In genomic region chr19:38711726-38712153, GRCh38 we compare ENCODE assay signal across 12 cellular contexts. TPM values are rescaled to one million over a fixed set of nuclear protein-coding genes. Genes with fewer than 3 reads are reported as not detected.
A peak's percentile ranks its signal among the peaks of the same experiment; 100 is the strongest.
DNase-seq lines count a peak whose midpoint lies in the region; ATAC-seq and TF ChIP-seq lines count a peak whose summit lies in the region.
"Had no signal": no experiment of that assay in that cellular context is flagged by ENCODE, and none has a peak within 500 bp of the region (broad histone marks: within the 10 kb centered on the region; RNA-seq: fewer than 3 reads in every experiment).

No MANE protein-coding gene starts in this region.

- DNase-seq in HS-5 (ENCODE audit: low read depth) (peak; percentile 47), mammary epithelial cell (peak; percentile 83), left lobe of liver (ENCODE audit: low spot score) (peak; percentile 70), testis (peak; percentile 78), dedifferentiated amniotic fluid mesenchymal stem cell (ENCODE audit: extremely low spot score) (no peak)
- no peak for DNase-seq in activated naive CD4-positive, alpha-beta T cell treated with Interleukin-2 at 50 U/mL for 16 hours
- DNase-seq in stimulated activated CD4-positive, alpha-beta T cell treated with anti-CD3 and anti-CD28 coated beads, Interleukin-2, amount 100 ng/mL, for 24 hours, result no peak
- DNase-seq: cortex of kidney, NCI-H187 treated with DMSO at 0.1 percent for 48 hours had no signal

- CTCF ChIA-PET in mammary epithelial cell (lab: Charles Lee; ENCODE audit: low non-redundant PET), result interaction anchor here (0.6 kb wide), 1 partner anchor 119 kb away, joined by 3 read pairs; no protein-coding TSS in a partner anchor

- ATAC-seq in left lobe of liver (peak; percentile 11), GM19023 (IDR thresholded peaks at IDR 0.05; ENCODE audit: unreplicated experiment) (no peak)
- ATAC-seq: activated CD4-positive, CD25-positive, alpha-beta regulatory T cell treated with anti-CD3 and anti-CD28 coated beads, Interleukin-2, amount 50 U/mL, for 24 hours; GM12878 had no signal

- no peak overlapping the region for H3K4me2 ChIP-seq in mammary epithelial cell (ENCODE audit: insufficient read depth, low read depth, low read length)

- H4K20me1 ChIP-seq in mammary epithelial cell (ENCODE audit: insufficient read depth, low read length), result no peaks in the 10 kb centered on the region

- H3K4me3 ChIP-seq in mammary epithelial cell (replicated peaks in 1 of 3; ENCODE audit: insufficient read depth in 1 of 3, low read depth in 2 of 3, low read length in 3 of 3) (no peak overlapping the region), testis (no peak overlapping the region)
- H3K4me3 ChIP-seq: GM12878 had no signal

- no peak overlapping the region for H3K9ac ChIP-seq in mammary epithelial cell (ENCODE audit: insufficient read depth, low read length)

- dilution Hi-C loops in mammary epithelial cell (cut with HindIII; ENCODE audit: low sequenced_read_pairs), result loop anchor here (5.0 kb wide), 2 partner anchors 54 to 61 kb away; partner anchors contain the start of gene LGALS7

- H3K27me3 ChIP-seq in mammary epithelial cell (ENCODE audit: insufficient read depth, low read length) (no peaks in the 10 kb centered on the region), testis (no peaks in the 10 kb centered on the region)

- no peaks in the 10 kb centered on the region for H3K9me3 ChIP-seq in mammary epithelial cell (replicated peaks; ENCODE audit: insufficient read depth, low read length)
- no peaks in the 10 kb centered on the region for H3K9me3 ChIP-seq in testis

- no peak for TF ChIP-seq POLR2A in testis (IDR thresholded peaks at IDR 0.05)

- no peak overlapping the region for H2AFZ ChIP-seq in mammary epithelial cell (ENCODE audit: low read depth, low read length)

- H3K4me1 ChIP-seq in mammary epithelial cell (ENCODE audit: insufficient read depth, low read length) (peaks cover 52% of the 10 kb centered on the region), testis (peaks cover 44% of the 10 kb centered on the region)

- peak in 1 of 2 donors; percentile 9 for TF ChIP-seq CTCF in mammary epithelial cell (conservative IDR thresholded peaks at IDR 0.05 in 1 of 2, IDR thresholded peaks at IDR 0.05 in 1 of 2; ENCODE audit: extremely low read depth in 1 of 2, insufficient read depth in 1 of 2, low read depth in 1 of 2, low read length in 2 of 2)
- TF ChIP-seq CTCF in testis (IDR thresholded peaks at IDR 0.05), result no peak

- peaks cover 50% of the 10 kb centered on the region for H3K36me3 ChIP-seq in mammary epithelial cell (ENCODE audit: insufficient read depth, low read length)
- no peaks in the 10 kb centered on the region for H3K36me3 ChIP-seq in testis (ENCODE audit: low read depth, missing control alignments)

- no TSS peak for BruUV-seq in mammary epithelial cell (replicated peaks; lab: Mats Ljungman, UMichigan)

- peak overlapping the region; percentile 7 for H3K27ac ChIP-seq in mammary epithelial cell (ENCODE audit: insufficient read depth, low read depth, low read length)
- H3K27ac ChIP-seq in testis, result peak overlapping the region; percentile 9 to 31

- peaks cover 80% of the 10 kb centered on the region for H3K79me2 ChIP-seq in mammary epithelial cell (ENCODE audit: insufficient read depth, low read length)

- in situ Hi-C loops in mammary epithelial cell (cut with MboI; ENCODE audit: low sequenced_read_pairs in 2 of 2), result loop anchor here in 1 of 2 donors (10.0 kb wide), 1 partner anchor 167 kb away; no protein-coding TSS in a partner anchor

- WGBS in mammary epithelial cell (ENCODE audit: low coverage, missing lambda C conversion rate), result 18% methylated on average over 11 of the region's 12 CpGs
- WGBS in testis, 2 donors, result 68 to 75% methylated on average over 9 to 12 of the region's 12 CpGs

- intact Hi-C loops in mammary epithelial cell (cut with micrococcal nuclease) (loop anchor here (1.0 kb wide), 2 partner anchors 8 to 74 kb away; no protein-coding TSS in a partner anchor), testis (cut with DNase I; ENCODE audit: low total_unique reads) (no loop called here)

RNA-seq across cellular contexts. Expression of gene CAPN12, which starts 32.5 kb away (rescaled TPM):
- total RNA-seq in mammary epithelial cell, result 1 to 10 TPM in 1 of 2 donors, under 1 TPM in 1; 0.49 to 1.0 TPM
- polyA plus RNA-seq in mammary epithelial cell, result 4.6 TPM
- not detected for polyA minus RNA-seq in mammary epithelial cell
- total RNA-seq in left lobe of liver, result 30.9 TPM
- 1 to 10 TPM; 4.6 to 5.5 TPM for total RNA-seq in testis
- polyA plus RNA-seq in testis (ENCODE audit: insufficient read depth, low read depth, low replicate concordance), result 3.6 TPM

Comparison
In these comparisons a context has a peak if more than half of its experiments do, and no peak if none do; other contexts are left out.
1. DNase-seq: peak in HS-5 (single experiment), mammary epithelial cell (single experiment), left lobe of liver (single experiment) and testis (single experiment); none in activated naive CD4-positive, alpha-beta T cell treated with Interleukin-2 at 50 U/mL for 16 hours (single experiment), stimulated activated CD4-positive, alpha-beta T cell treated with anti-CD3 and anti-CD28 coated beads, Interleukin-2, amount 100 ng/mL, for 24 hours (0 of 2) and dedifferentiated amniotic fluid mesenchymal stem cell (single experiment).